1 cellular context compared by ENCODE assay signal in genomic region chr6:111781055-111781708, GRCh38.
TF ChIP-seq lines count a peak whose summit lies in the region.

No MANE protein-coding gene starts in this region.

TF ChIP-seq in HEK293, 187 proteins besides CTCF, POLR2A, EP300 and RAD21 (continued from another document):
- TF ChIP-seq SP2 (tag by site-specific recombination; IDR thresholded peaks at IDR 0.05) (no peak), ZNF366 (tag by site-specific recombination; conservative IDR thresholded peaks at IDR 0.05) (0 out of 2 replicates have a peak, but pooled peaks have one; percentile 14), ZNF670 (tag by site-specific recombination; IDR thresholded peaks at IDR 0.05; ENCODE audit: low read depth) (no peak), ZNF692 (tag by site-specific recombination; IDR thresholded peaks at IDR 0.05) (0 out of 2 replicates have a peak, but pooled peaks have one; percentile 16), ZBTB1 (tag by site-specific recombination; IDR thresholded peaks at IDR 0.05) (no peak), GLIS2 (tag by site-specific recombination; IDR thresholded peaks at IDR 0.05) (no peak), ZBTB17 (tag by site-specific recombination; IDR thresholded peaks at IDR 0.05) (peak; percentile 72), REST (tag by site-specific recombination; IDR thresholded peaks at IDR 0.05) (no peak), ZEB2 (tag by site-specific recombination; IDR thresholded peaks at IDR 0.05) (0 out of 2 replicates have a peak, but pooled peaks have one; percentile 27), ZNF223 (tag by site-specific recombination; IDR thresholded peaks at IDR 0.05) (no peak), ZNF324 (tag by site-specific recombination; IDR thresholded peaks at IDR 0.05) (no peak), PRDM1 (tag by site-specific recombination; IDR thresholded peaks at IDR 0.05) (no peak), ZNF114 (tag by site-specific recombination; IDR thresholded peaks at IDR 0.05) (no peak), ZNF558 (tag by site-specific recombination; IDR thresholded peaks at IDR 0.05) (no peak), ZSCAN30 (tag by site-specific recombination; IDR thresholded peaks at IDR 0.05) (no peak), BCL11A (tag by site-specific recombination; IDR thresholded peaks at IDR 0.05; ENCODE audit: low read depth) (no peak), ZBTB7A (tag by site-specific recombination; IDR thresholded peaks at IDR 0.05; ENCODE audit: low read depth) (no peak), ZNF155 (tag by site-specific recombination; IDR thresholded peaks at IDR 0.05) (no peak), ZIC2 (tag by site-specific recombination; IDR thresholded peaks at IDR 0.05) (no peak), ZNF521 (tag by site-specific recombination; IDR thresholded peaks at IDR 0.05) (no peak)
